14 cellular contexts compared by ENCODE assay signal in genomic region chr17:49859991-49860953, GRCh38. TPM values are rescaled to one million over a fixed set of nuclear protein-coding genes. Genes with fewer than 3 reads are reported as not detected.
A peak's percentile ranks its signal among the peaks of the same experiment; 100 is the strongest.
DNase-seq lines count a peak whose midpoint lies in the region; ATAC-seq and TF ChIP-seq lines count a peak whose summit lies in the region.
"Had no signal": no experiment of that assay in that cellular context is flagged by ENCODE, and none has a peak within 500 bp of the region (broad histone marks: within the 10 kb centered on the region; RNA-seq: fewer than 3 reads in every experiment).

No MANE protein-coding gene starts in this region.

- peaks cover under 1% of the 10 kb centered on the region; the same call in 1 of the 2 replicates for H3K27me3 ChIP-seq in PC-9 (ENCODE audit: insufficient read depth, low read depth)
- no peaks in the 10 kb centered on the region for H3K27me3 ChIP-seq in psoas muscle (ENCODE audit: insufficient read depth in 3 of 3, low read length in 2 of 3)

- peak; percentile 30 for DNase-seq in DMS153 (lab: John Stamatoyannopoulos, UW)
- DNase-seq in DMS153 treated with DMSO at 0.1 percent for 48 hours (lab: John Stamatoyannopoulos, UW; ENCODE audit: unreplicated experiment), result no peak
- DNase-seq in PC-9, result no peak
- DNase-seq in left ventricle myocardium superior, result no peak
- DNase-seq in psoas muscle, result no peak
- no peak for DNase-seq in effector CD4-positive, alpha-beta T cell
- DNase-seq in stimulated activated naive CD4-positive, alpha-beta T cell (lab: John Stamatoyannopoulos, UW), result no peak
- no peak for DNase-seq in AG20443 (ENCODE audit: low spot score)
- DNase-seq: NCI-H2081 treated with DMSO at 0.1 percent for 48 hours had no signal

- 69 to 75% (median 70%) methylated on average over 20 of the region's 20 CpGs for WGBS in psoas muscle, 3 donors

- peaks cover 4% of the 10 kb centered on the region for H3K4me1 ChIP-seq in PC-9 (replicated peaks; ENCODE audit: insufficient read depth)
- H3K4me1 ChIP-seq in psoas muscle, result peaks cover 8% of the 10 kb centered on the region

- intact Hi-C loops in PC-9 (cut with micrococcal nuclease; ENCODE audit: unreplicated experiment) (no loop called here), left ventricle myocardium superior (cut with micrococcal nuclease) (loop anchor here (5.0 kb wide), 1 partner anchor 137 kb away; the partner anchor contains the start of gene DLX3), psoas muscle (cut with DNase I) (loop anchor here in 1 of 2 donors (2.0 kb wide), 1 partner anchor 137 kb away; no protein-coding TSS in a partner anchor)

- H3K36me3 ChIP-seq in PC-9 (ENCODE audit: low read depth), result no peaks in the 10 kb centered on the region
- H3K36me3 ChIP-seq in psoas muscle (ENCODE audit: insufficient read depth in 1 of 2, low read depth in 1 of 2), result no peaks in the 10 kb centered on the region

- H2AFZ ChIP-seq in PC-9, result no peak overlapping the region

- ATAC-seq in left ventricle myocardium superior, result peak; percentile 21
- peak; percentile 48 to 81 (median 73) for ATAC-seq in psoas muscle

- H3K27ac ChIP-seq in PC-9, result no peak overlapping the region
- no peak overlapping the region for H3K27ac ChIP-seq in psoas muscle

- H3K79me2 ChIP-seq in PC-9 (ENCODE audit: low read depth), result no peaks in the 10 kb centered on the region

- H3K9me3 ChIP-seq in PC-9 (ENCODE audit: insufficient read depth, low read depth), result no peaks in the 10 kb centered on the region
- H3K9me3 ChIP-seq in psoas muscle, result no peaks in the 10 kb centered on the region

- BruUV-seq in PC-9 (replicated peaks; lab: Mats Ljungman, UMichigan), result no TSS peak

- no peaks in the 10 kb centered on the region for H3K9me2 ChIP-seq in PC-9 (ENCODE audit: insufficient read depth)

- no peaks in the 10 kb centered on the region for H3F3A ChIP-seq in PC-9 (ENCODE audit: insufficient read depth, low read depth)

- no peak overlapping the region for H3K4me3 ChIP-seq in PC-9
- no peak overlapping the region for H3K4me3 ChIP-seq in psoas muscle

- CTCF ChIA-PET in PC-9 (lab: Charles Lee), result interaction anchor here (3.9 kb wide), 1 partner anchor 137 kb away, joined by 29 read pairs; no protein-coding TSS in a partner anchor

- POLR2A ChIA-PET in PC-9 (lab: Charles Lee; ENCODE audit: unreplicated experiment), result no interaction called here

- TF ChIP-seq CTCF in PC-9 (conservative IDR thresholded peaks at IDR 0.05) (0 out of 2 replicates have a peak, but pooled peaks have one; percentile 30), psoas muscle (IDR thresholded peaks at IDR 0.05) (no peak)

- no peaks in the 10 kb centered on the region for H4K20me1 ChIP-seq in PC-9 (ENCODE audit: insufficient read depth)

- no peak overlapping the region for H3K4me2 ChIP-seq in PC-9

RNA-seq across cellular contexts. Expression of gene TAC4, which starts 12.4 kb away (rescaled TPM):
- total RNA-seq in PC-9 (2021) (not detected in 2 replicates), left ventricle myocardium superior (not detected), psoas muscle (not detected)
- not detected for polyA plus RNA-seq in psoas muscle
- total RNA-seq: endothelial cell of umbilical vein, mucosa of gallbladder, RPMI7951, sciatic nerve, temporal lobe had no signal
